ENCODE assay signal across 40 cellular contexts in the genomic region with DNA sequence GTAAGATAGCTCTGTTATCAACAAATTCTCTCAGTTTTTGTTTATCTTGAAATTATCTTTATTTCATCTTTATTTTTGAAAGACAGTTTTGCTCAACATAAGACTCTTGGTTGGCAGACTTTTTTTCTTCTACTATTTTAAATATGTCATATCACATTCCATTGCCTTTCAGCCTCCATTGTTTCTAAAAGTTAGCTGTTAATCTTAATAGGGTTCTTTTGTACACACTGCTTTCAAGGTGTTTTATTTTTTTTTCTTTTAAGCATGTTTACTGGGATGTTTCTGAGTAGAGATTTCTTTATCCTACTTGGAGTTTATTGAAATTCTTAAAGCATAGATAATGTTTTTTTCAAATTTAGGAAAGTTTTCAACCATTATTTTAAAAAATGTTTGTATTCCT.
"Had no signal": no experiment of that assay in that cellular context is flagged by ENCODE, and none has a peak within 500 bp of the region (broad histone marks: within the 10 kb centered on the region; RNA-seq: fewer than 3 reads in every experiment).

No MANE protein-coding gene starts in this region.

- H3K27ac ChIP-seq: adrenal gland, ascending aorta, body of pancreas, brain microvascular endothelial cell, breast epithelium, cardiac muscle cell had no signal

- H3K4me3 ChIP-seq: adrenal gland, ascending aorta, body of pancreas, breast epithelium, cardiac muscle cell had no signal

- H3K27me3 Mint-ChIP-seq: activated naive CD4-positive, alpha-beta T cell treated with anti-CD3 and anti-CD28 coated beads, Interleukin-2, amount 10 ng/mL, durations not matched to agents 7 days and 5 days; activated naive CD4-positive, alpha-beta T cell treated with anti-CD3 and anti-CD28 coated beads, Interleukin-2, amount 50 U/mL, for 24 hours; activated naive CD8-positive, alpha-beta T cell; activated naive CD8-positive, alpha-beta T cell treated with anti-CD3 and anti-CD28 coated beads for 36 hours; activated naive CD8-positive, alpha-beta T cell treated with anti-CD3 and anti-CD28 coated beads, Interleukin-2, amount 50 U/mL, for 24 hours; activated T-cell treated with anti-CD3 and anti-CD28 coated beads, Interleukin-2, amount 50 U/mL, for 24 hours; activated T-helper 17 cell treated with anti-CD3 and anti-CD28 coated beads, Interleukin-2, amount 50 U/mL, for 72 hours; central memory CD8-positive, alpha-beta T cell had no signal

- H3K4me1 Mint-ChIP-seq: activated naive CD4-positive, alpha-beta T cell treated with anti-CD3 and anti-CD28 coated beads, Interleukin-2, amount 10 ng/mL, durations not matched to agents 7 days and 5 days; activated naive CD4-positive, alpha-beta T cell treated with anti-CD3 and anti-CD28 coated beads, Interleukin-2, amount 50 U/mL, for 24 hours; activated naive CD8-positive, alpha-beta T cell treated with anti-CD3 and anti-CD28 coated beads for 36 hours; activated naive CD8-positive, alpha-beta T cell treated with anti-CD3 and anti-CD28 coated beads, Interleukin-2, amount 10 ng/mL, durations not matched to agents 7 days and 5 days; activated naive CD8-positive, alpha-beta T cell treated with anti-CD3 and anti-CD28 coated beads, Interleukin-2, amount 50 U/mL, for 24 hours; activated T-helper 17 cell treated with anti-CD3 and anti-CD28 coated beads, Interleukin-2, amount 50 U/mL, for 72 hours; brain; central memory CD8-positive, alpha-beta T cell had no signal

- H3K36me3 Mint-ChIP-seq: activated naive CD4-positive, alpha-beta T cell treated with anti-CD3 and anti-CD28 coated beads, Interleukin-2, amount 10 ng/mL, durations not matched to agents 7 days and 5 days; activated naive CD4-positive, alpha-beta T cell treated with anti-CD3 and anti-CD28 coated beads, Interleukin-2, amount 50 U/mL, for 72 hours; activated naive CD8-positive, alpha-beta T cell; activated naive CD8-positive, alpha-beta T cell treated with anti-CD3 and anti-CD28 coated beads for 36 hours; activated naive CD8-positive, alpha-beta T cell treated with anti-CD3 and anti-CD28 coated beads, Interleukin-2, amount 10 ng/mL, durations not matched to agents 7 days and 5 days had no signal

- H3K9me3 Mint-ChIP-seq: activated T-helper 17 cell treated with anti-CD3 and anti-CD28 coated beads, Interleukin-2, amount 50 U/mL, for 72 hours had no signal

- DNase-seq: activated effector memory CD4-positive, alpha-beta T cell treated with anti-CD3 and anti-CD28 coated beads, Interleukin-2, amount 50 U/mL, for 16 hours; activated effector memory CD4-positive, alpha-beta T cell treated with Interleukin-2 at 50 U/mL for 16 hours; activated gamma-delta T cell; activated gamma-delta T cell treated with Interleukin-2 at 50 U/mL for 16 hours; activated naive CD4-positive, alpha-beta T cell; activated naive CD4-positive, alpha-beta T cell treated with anti-CD3 and anti-CD28 coated beads for 36 hours; activated naive CD4-positive, alpha-beta T cell treated with anti-CD3 and anti-CD28 coated beads, Interleukin-2, amount 10 ng/mL, durations not matched to agents 7 days and 5 days; activated naive CD4-positive, alpha-beta T cell treated with anti-CD3 and anti-CD28 coated beads, Interleukin-2, amount 50 U/mL, for 16 hours; activated naive CD4-positive, alpha-beta T cell treated with Interleukin-2 at 50 U/mL for 16 hours; activated naive CD8-positive, alpha-beta T cell treated with anti-CD3 and anti-CD28 coated beads for 36 hours; activated naive CD8-positive, alpha-beta T cell treated with anti-CD3 and anti-CD28 coated beads, Interleukin-2, amount 10 ng/mL, durations not matched to agents 7 days and 5 days; activated naive CD8-positive, alpha-beta T cell treated with anti-CD3 and anti-CD28 coated beads, Interleukin-2, amount 50 U/mL, for 24 hours; activated T-cell treated with anti-CD3 and anti-CD28 coated beads, Interleukin-2, amount 50 U/mL, for 1 hour; activated T-cell treated with anti-CD3 and anti-CD28 coated beads, Interleukin-2, amount 50 U/mL, for 24 hours; activated T-cell treated with anti-CD3 and anti-CD28 coated beads, Interleukin-2, amount 50 U/mL, for 4 hours; activated T-cell treated with anti-CD3 and anti-CD28 coated beads, Interleukin-2, amount 50 U/mL, for 48 hours; activated T-cell treated with anti-CD3 and anti-CD28 coated beads, Interleukin-2, amount 50 U/mL, for 72 hours; adrenal gland; amniotic stem cell; amygdala; anterior cingulate cortex; aorta; body of pancreas; brain microvascular endothelial cell; caudate nucleus; central memory CD4-positive, alpha-beta T cell; cerebellar nuclear complex had no signal

- H3K4me1 ChIP-seq: adrenal gland, ascending aorta, body of pancreas, breast epithelium had no signal

- H3K27me3 ChIP-seq: adrenal gland, ascending aorta, body of pancreas, brain microvascular endothelial cell, breast epithelium, cardiac muscle cell had no signal

- ATAC-seq: activated naive CD4-positive, alpha-beta T cell treated with anti-CD3 and anti-CD28 coated beads, Interleukin-2, amount 50 U/mL, for 72 hours; activated naive CD8-positive, alpha-beta T cell treated with anti-CD3 and anti-CD28 coated beads, Interleukin-2, amount 50 U/mL, for 24 hours; activated T-cell treated with anti-CD3 and anti-CD28 coated beads, Interleukin-2, amount 50 U/mL, for 4 hours; activated T-cell treated with anti-CD3 and anti-CD28 coated beads, Interleukin-2, amount 50 U/mL, for 72 hours; activated T-helper 17 cell treated with anti-CD3 and anti-CD28 coated beads, Interleukin-2, amount 50 U/mL, for 72 hours; body of pancreas had no signal

- H3K4me3 Mint-ChIP-seq: activated naive CD4-positive, alpha-beta T cell treated with anti-CD3 and anti-CD28 coated beads for 36 hours; activated naive CD4-positive, alpha-beta T cell treated with anti-CD3 and anti-CD28 coated beads, Interleukin-2, amount 10 ng/mL, durations not matched to agents 7 days and 5 days; activated naive CD4-positive, alpha-beta T cell treated with anti-CD3 and anti-CD28 coated beads, Interleukin-2, amount 50 U/mL, for 24 hours; activated naive CD8-positive, alpha-beta T cell; activated naive CD8-positive, alpha-beta T cell treated with anti-CD3 and anti-CD28 coated beads for 36 hours; activated naive CD8-positive, alpha-beta T cell treated with anti-CD3 and anti-CD28 coated beads, Interleukin-2, amount 10 ng/mL, durations not matched to agents 7 days and 5 days; activated naive CD8-positive, alpha-beta T cell treated with anti-CD3 and anti-CD28 coated beads, Interleukin-2, amount 50 U/mL, for 24 hours; activated T-cell treated with anti-CD3 and anti-CD28 coated beads, Interleukin-2, amount 50 U/mL, for 24 hours; activated T-cell treated with anti-CD3 and anti-CD28 coated beads, Interleukin-2, amount 50 U/mL, for 4 hours; activated T-cell treated with anti-CD3 and anti-CD28 coated beads, Interleukin-2, amount 50 U/mL, for 72 hours; activated T-helper 1 cell treated with anti-CD3 and anti-CD28 coated beads, Interleukin-12 subunit alpha, Interleukin-12 subunit beta, Interleukin-2, Interleukin-4 antibody, amounts not matched to agents 30 ng/mL and 10 ng/mL and 1 ng/mL, durations not matched to agents 14 hours and 24 hours and 36 hours; activated T-helper 17 cell treated with anti-CD3 and anti-CD28 coated beads, Interleukin-2, amount 50 U/mL, for 72 hours; brain; central memory CD8-positive, alpha-beta T cell had no signal

- H3K27ac Mint-ChIP-seq: activated naive CD4-positive, alpha-beta T cell treated with anti-CD3 and anti-CD28 coated beads for 36 hours; activated naive CD4-positive, alpha-beta T cell treated with anti-CD3 and anti-CD28 coated beads, Interleukin-2, amount 10 ng/mL, durations not matched to agents 7 days and 5 days; activated naive CD4-positive, alpha-beta T cell treated with anti-CD3 and anti-CD28 coated beads, Interleukin-2, amount 50 U/mL, for 24 hours; activated naive CD4-positive, alpha-beta T cell treated with anti-CD3 and anti-CD28 coated beads, Interleukin-2, amount 50 U/mL, for 72 hours; activated naive CD8-positive, alpha-beta T cell; activated naive CD8-positive, alpha-beta T cell treated with anti-CD3 and anti-CD28 coated beads for 36 hours; activated naive CD8-positive, alpha-beta T cell treated with anti-CD3 and anti-CD28 coated beads, Interleukin-2, amount 10 ng/mL, durations not matched to agents 7 days and 5 days; activated naive CD8-positive, alpha-beta T cell treated with anti-CD3 and anti-CD28 coated beads, Interleukin-2, amount 50 U/mL, for 24 hours; activated T-cell treated with anti-CD3 and anti-CD28 coated beads, Interleukin-2, amount 50 U/mL, for 24 hours; activated T-cell treated with anti-CD3 and anti-CD28 coated beads, Interleukin-2, amount 50 U/mL, for 72 hours; activated T-helper 1 cell treated with anti-CD3 and anti-CD28 coated beads, Interleukin-12 subunit alpha, Interleukin-12 subunit beta, Interleukin-2, Interleukin-4 antibody, amounts not matched to agents 30 ng/mL and 10 ng/mL and 1 ng/mL, durations not matched to agents 14 hours and 24 hours and 36 hours; activated T-helper 17 cell treated with anti-CD3 and anti-CD28 coated beads, Interleukin-2, amount 50 U/mL, for 72 hours; activated T-helper 2 cell treated with anti-CD3 and anti-CD28 coated beads, Interferon-gamma antibody, Interleukin-2, Interleukin-4, amounts not matched to agents 10 μg/mL and 5 μg/mL and 100 μg/mL, durations not matched to agents 14 hours and 24 hours and 36 hours; brain had no signal

- H3K36me3 ChIP-seq: adrenal gland, ascending aorta, brain microvascular endothelial cell, breast epithelium, cardiac muscle cell had no signal

- FAIRE-seq: astrocyte, bronchial epithelial cell had no signal
